8 cellular contexts compared by ENCODE assay signal in genomic region chr11:74949748-74950127, GRCh38. TPM values are rescaled to one million over a fixed set of nuclear protein-coding genes. Genes with fewer than 3 reads are reported as not detected.
A peak's percentile ranks its signal among the peaks of the same experiment; 100 is the strongest.
DNase-seq lines count a peak whose midpoint lies in the region; ATAC-seq lines count a peak whose summit lies in the region.

No MANE protein-coding gene starts in this region.

- H3K27me3 ChIP-seq in iPS-20b (ENCODE audit: insufficient read depth, low read length) = no peaks in the 10 kb centered on the region
- no peaks in the 10 kb centered on the region for H3K27me3 ChIP-seq in subcutaneous abdominal adipose tissue (ENCODE audit: control insufficient read depth in 5 of 5, insufficient read depth in 4 of 5, low read length in 5 of 5)

- H3K9me3 ChIP-seq in iPS-20b (ENCODE audit: insufficient read depth, low read depth, low read length) (no peaks in the 10 kb centered on the region), subcutaneous abdominal adipose tissue (ENCODE audit: control insufficient read depth in 5 of 5, low read length in 5 of 5) (no peaks in the 10 kb centered on the region)

- no peak for DNase-seq in activated T-cell treated with anti-CD3 and anti-CD28 coated beads, Interleukin-2, amount 50 U/mL, for 24 hours
- no peak for DNase-seq in activated T-cell treated with anti-CD3 and anti-CD28 coated beads, Interleukin-2, amount 50 U/mL, for 48 hours
- DNase-seq in activated naive CD4-positive, alpha-beta T cell treated with anti-CD3 and anti-CD28 coated beads, Interleukin-2, amount 50 U/mL, for 72 hours (ENCODE audit: low spot score in 2 of 2) = no peak

- H3K9me3 Mint-ChIP-seq in activated T-cell treated with anti-CD3 and anti-CD28 coated beads, Interleukin-2, amount 50 U/mL, for 24 hours = no peaks in the 10 kb centered on the region
- no peaks in the 10 kb centered on the region for H3K9me3 Mint-ChIP-seq in activated naive CD4-positive, alpha-beta T cell treated with anti-CD3 and anti-CD28 coated beads, Interleukin-2, amount 50 U/mL, for 72 hours

- peak overlapping the region; percentile 98 for H3K27ac Mint-ChIP-seq in activated T-cell treated with anti-CD3 and anti-CD28 coated beads, Interleukin-2, amount 50 U/mL, for 24 hours
- H3K27ac Mint-ChIP-seq in activated naive CD4-positive, alpha-beta T cell treated with anti-CD3 and anti-CD28 coated beads, Interleukin-2, amount 50 U/mL, for 72 hours = peak overlapping the region; percentile 96 to 97

- H3K4me3 Mint-ChIP-seq in activated T-cell treated with anti-CD3 and anti-CD28 coated beads, Interleukin-2, amount 50 U/mL, for 24 hours = peak overlapping the region; percentile 99

- ATAC-seq in activated naive CD4-positive, alpha-beta T cell treated with anti-CD3 and anti-CD28 coated beads, Interleukin-2, amount 50 U/mL, for 72 hours = no peak
- ATAC-seq in HG03354 (IDR thresholded peaks at IDR 0.05; ENCODE audit: poor library complexity, severe bottlenecking, unreplicated experiment) (no peak), HG02678 (IDR thresholded peaks at IDR 0.05; ENCODE audit: unreplicated experiment) (no peak), HG03045 (IDR thresholded peaks at IDR 0.05; ENCODE audit: unreplicated experiment) (no peak)

- H3K4me1 ChIP-seq in iPS-20b (ENCODE audit: insufficient read depth, low read length) (peaks cover 3% of the 10 kb centered on the region; the same call in 1 of the 2 replicates), subcutaneous abdominal adipose tissue (ENCODE audit: control insufficient read depth in 5 of 5, insufficient read depth in 5 of 5, low read length in 5 of 5) (peaks cover 2 to 37% (median 29%) of the 10 kb centered on the region in 5 donors)

- H3K36me3 Mint-ChIP-seq in activated T-cell treated with anti-CD3 and anti-CD28 coated beads, Interleukin-2, amount 50 U/mL, for 24 hours (ENCODE audit: low read depth) = peaks cover 67% of the 10 kb centered on the region
- H3K36me3 Mint-ChIP-seq in activated naive CD4-positive, alpha-beta T cell treated with anti-CD3 and anti-CD28 coated beads, Interleukin-2, amount 50 U/mL, for 72 hours = peaks cover 27 to 28% of the 10 kb centered on the region in 2 donors

- peak overlapping the region; percentile 98 for H3K4me3 ChIP-seq in iPS-20b (ENCODE audit: low read length)
- H3K4me3 ChIP-seq in subcutaneous abdominal adipose tissue (ENCODE audit: low read depth in 1 of 5, low read length in 5 of 5) = peak overlapping the region; percentile 81 to 99 (median 98)

- no peaks in the 10 kb centered on the region for H3K27me3 Mint-ChIP-seq in activated T-cell treated with anti-CD3 and anti-CD28 coated beads, Interleukin-2, amount 50 U/mL, for 24 hours

- H3K36me3 ChIP-seq in iPS-20b (ENCODE audit: insufficient read depth, low read depth, low read length) = peaks cover 11% of the 10 kb centered on the region
- H3K36me3 ChIP-seq in subcutaneous abdominal adipose tissue (ENCODE audit: control insufficient read depth in 5 of 5, insufficient read depth in 5 of 5, low read length in 5 of 5) = peaks cover 0 to 7% (median 0%) of the 10 kb centered on the region in 5 donors

- H3K27ac ChIP-seq in iPS-20b (ENCODE audit: low read length) (peak overlapping the region; percentile 41), subcutaneous abdominal adipose tissue (ENCODE audit: low read depth, low read length) (peak overlapping the region; percentile 84)

- peak overlapping the region; percentile 97 for H3K9ac ChIP-seq in iPS-20b (ENCODE audit: low read depth, low read length)
- peak overlapping the region; percentile 84 to 99 (median 96) for H3K9ac ChIP-seq in subcutaneous abdominal adipose tissue (ENCODE audit: low read length in 5 of 5)

- peaks cover 54% of the 10 kb centered on the region for H3K4me1 Mint-ChIP-seq in activated T-cell treated with anti-CD3 and anti-CD28 coated beads, Interleukin-2, amount 50 U/mL, for 24 hours (ENCODE audit: low read depth)

RNA-seq across cellular contexts. Expression of gene SPCS2, which starts 0.7 kb away (rescaled TPM):
- 100 to 1,000 TPM in 1 of 2 donors, 10 to 100 TPM in 1; 79.1 to 131 TPM for total RNA-seq in activated naive CD4-positive, alpha-beta T cell treated with anti-CD3 and anti-CD28 coated beads, Interleukin-2, amount 50 U/mL, for 72 hours

RNA-seq across cellular contexts. Expression of gene XRRA1, which starts 0.8 kb away (rescaled TPM):
- 10 to 100 TPM; 13.9 to 14.5 TPM for total RNA-seq in activated naive CD4-positive, alpha-beta T cell treated with anti-CD3 and anti-CD28 coated beads, Interleukin-2, amount 50 U/mL, for 72 hours

RNA-seq across cellular contexts. Expression of gene NEU3, which starts 39.0 kb away (rescaled TPM):
- 10 to 100 TPM; 18.3 to 23.0 TPM for total RNA-seq in activated naive CD4-positive, alpha-beta T cell treated with anti-CD3 and anti-CD28 coated beads, Interleukin-2, amount 50 U/mL, for 72 hours
